Comparison of ENCODE assay signal across 8 cellular contexts in the genomic region with DNA sequence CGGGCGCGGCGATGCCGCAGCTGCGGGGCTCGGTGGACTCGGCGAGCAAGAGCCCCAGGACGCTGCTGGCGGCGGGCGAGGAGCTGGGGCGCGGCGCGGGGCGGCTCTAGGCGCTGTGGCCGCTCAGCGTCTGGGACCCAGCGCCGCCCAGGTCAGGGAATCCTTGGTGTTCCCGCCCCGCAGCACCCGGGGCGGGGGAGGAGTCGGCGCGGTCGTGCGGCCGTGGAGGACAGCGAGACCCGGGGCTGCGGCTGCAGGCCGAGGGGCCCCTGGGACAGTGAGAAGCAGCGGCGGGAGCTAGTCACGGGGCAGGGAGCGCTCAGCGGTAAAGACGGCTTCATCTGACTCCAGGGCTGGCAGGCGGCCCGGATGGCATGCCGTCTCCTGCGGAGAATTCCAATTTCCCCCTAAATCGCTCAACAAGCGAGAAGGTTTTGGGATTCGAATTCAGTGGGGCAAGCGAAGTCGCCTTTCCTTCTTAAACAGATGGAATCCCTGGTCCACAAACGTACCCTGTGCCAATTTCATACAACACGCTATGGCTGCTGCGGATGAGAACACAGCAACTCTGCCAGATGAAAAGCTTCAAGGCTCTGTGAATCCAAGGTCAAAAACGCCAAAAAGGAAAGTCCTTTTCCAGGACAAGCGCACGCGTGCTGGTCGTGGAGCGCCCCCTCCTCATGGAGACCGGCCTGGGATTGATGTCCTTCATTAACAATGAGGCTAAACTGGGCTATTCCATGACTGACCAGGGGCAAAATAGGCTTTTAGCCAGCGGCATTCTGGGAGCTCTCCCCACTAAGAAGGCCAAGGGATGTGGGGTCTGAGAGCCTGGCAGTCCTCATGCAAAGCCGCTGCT. TPM values are rescaled to one million over a fixed set of nuclear protein-coding genes. Genes with fewer than 3 reads are reported as not detected.
A peak's percentile ranks its signal among the peaks of the same experiment; 100 is the strongest.
DNase-seq lines count a peak whose midpoint lies in the region; ATAC-seq and TF ChIP-seq lines count a peak whose summit lies in the region.

No MANE protein-coding gene starts in this region.

- H3K27ac ChIP-seq in foreskin keratinocyte, result no peak overlapping the region
- H3K27ac ChIP-seq in naive thymus-derived CD4-positive, alpha-beta T cell (ENCODE audit: low read depth, low read length), result no peak overlapping the region

- H3K4me1 Mint-ChIP-seq in activated T-cell treated with anti-CD3 and anti-CD28 coated beads, Interleukin-2, amount 50 U/mL, for 72 hours (ENCODE audit: low read depth), result peaks cover 11% of the 10 kb centered on the region
- peaks cover 0 to 7% (median 4%) of the 10 kb centered on the region in 7 donors for H3K4me1 Mint-ChIP-seq in naive thymus-derived CD4-positive, alpha-beta T cell

- H3K27me3 ChIP-seq in foreskin keratinocyte, result peaks cover 19% of the 10 kb centered on the region
- peaks cover 0 to 13% of the 10 kb centered on the region in 2 donors for H3K27me3 ChIP-seq in naive thymus-derived CD4-positive, alpha-beta T cell (ENCODE audit: control insufficient read depth in 2 of 2, insufficient read depth in 2 of 2, low read length in 2 of 2)

- peak overlapping the region; percentile 88 to 91 for H3K4me3 Mint-ChIP-seq in activated T-cell treated with anti-CD3 and anti-CD28 coated beads, Interleukin-2, amount 50 U/mL, for 72 hours
- peak overlapping the region; percentile 63 to 91 (median 73) for H3K4me3 Mint-ChIP-seq in naive thymus-derived CD4-positive, alpha-beta T cell

- H3K36me3 Mint-ChIP-seq in activated T-cell treated with anti-CD3 and anti-CD28 coated beads, Interleukin-2, amount 50 U/mL, for 72 hours (ENCODE audit: insufficient read depth in 2 of 2), result peaks cover 2% of the 10 kb centered on the region in 2 donors
- H3K36me3 Mint-ChIP-seq in naive thymus-derived CD4-positive, alpha-beta T cell, result peaks cover 0 to 14% (median 2%) of the 10 kb centered on the region in 5 donors

- DNase-seq in DMS 273 treated with DMSO at 0.1 percent for 48 hours (lab: John Stamatoyannopoulos, UW) (peak; percentile 18), LNCaP clone FGC (ENCODE audit: low read depth) (no peak), foreskin keratinocyte (no peak)
- peak; percentile 19 to 22 for DNase-seq in activated T-cell treated with anti-CD3 and anti-CD28 coated beads, Interleukin-2, amount 50 U/mL, for 72 hours
- DNase-seq in naive thymus-derived CD4-positive, alpha-beta T cell, result peak in 5 of 9 donors; percentile 2 to 28 (median 11)

- no peaks in the 10 kb centered on the region for H3K4me1 ChIP-seq in foreskin keratinocyte
- peaks cover 0 to 3% of the 10 kb centered on the region in 2 donors for H3K4me1 ChIP-seq in naive thymus-derived CD4-positive, alpha-beta T cell (ENCODE audit: control insufficient read depth in 2 of 2, insufficient read depth in 2 of 2, low read length in 2 of 2)

- POLR2A ChIA-PET in naive thymus-derived CD4-positive, alpha-beta T cell (lab: Charles Lee), result interaction anchor here (1.0 kb wide), 1 partner anchor 17 kb away, joined by 4 read pairs; a partner anchor contains a TSS

- peak overlapping the region; percentile 44 for H3K4me3 ChIP-seq in LNCaP clone FGC (ENCODE audit: low read depth, low read length)
- H3K4me3 ChIP-seq in naive thymus-derived CD4-positive, alpha-beta T cell (ENCODE audit: low read length), result no peak overlapping the region

- ATAC-seq in activated T-cell treated with anti-CD3 and anti-CD28 coated beads, Interleukin-2, amount 50 U/mL, for 72 hours (replicated peaks in 1 of 2), result peak; percentile 60 to 65
- peak; percentile 69 for ATAC-seq in foreskin keratinocyte
- ATAC-seq in naive thymus-derived CD4-positive, alpha-beta T cell, result peak; percentile 38
- no peak for ATAC-seq in HG03520 (IDR thresholded peaks at IDR 0.05; ENCODE audit: unreplicated experiment)
- no peak for ATAC-seq in GM19455 (IDR thresholded peaks at IDR 0.05; ENCODE audit: unreplicated experiment)
- ATAC-seq in GM21390 (IDR thresholded peaks at IDR 0.05; ENCODE audit: unreplicated experiment), result no peak

- CTCF ChIA-PET in naive thymus-derived CD4-positive, alpha-beta T cell (lab: Charles Lee), result no interaction called here

- no peak overlapping the region for H3K27ac Mint-ChIP-seq in activated T-cell treated with anti-CD3 and anti-CD28 coated beads, Interleukin-2, amount 50 U/mL, for 72 hours
- no peak overlapping the region for H3K27ac Mint-ChIP-seq in naive thymus-derived CD4-positive, alpha-beta T cell

- TF ChIP-seq CTCF in LNCaP clone FGC (IDR thresholded peaks at IDR 0.05; ENCODE audit: control insufficient read depth, extremely low read depth, insufficient read depth) (no peak), foreskin keratinocyte (conservative IDR thresholded peaks at IDR 0.05) (no peak)

- H3K27me3 Mint-ChIP-seq in activated T-cell treated with anti-CD3 and anti-CD28 coated beads, Interleukin-2, amount 50 U/mL, for 72 hours (ENCODE audit: low read depth), result peaks cover 36% of the 10 kb centered on the region
- peaks cover 12 to 73% (median 52%) of the 10 kb centered on the region in 5 donors for H3K27me3 Mint-ChIP-seq in naive thymus-derived CD4-positive, alpha-beta T cell

- no peaks in the 10 kb centered on the region for H3K9me3 ChIP-seq in naive thymus-derived CD4-positive, alpha-beta T cell (ENCODE audit: control insufficient read depth in 2 of 3, low read length in 3 of 3)

- intact Hi-C loops in naive thymus-derived CD4-positive, alpha-beta T cell (cut with micrococcal nuclease), result no loop called here

- H3K9me3 Mint-ChIP-seq in activated T-cell treated with anti-CD3 and anti-CD28 coated beads, Interleukin-2, amount 50 U/mL, for 72 hours, result peaks cover 0 to 7% of the 10 kb centered on the region in 2 donors
- peaks cover 2 to 52% (median 18%) of the 10 kb centered on the region in 11 donors for H3K9me3 Mint-ChIP-seq in naive thymus-derived CD4-positive, alpha-beta T cell

- no peaks in the 10 kb centered on the region for H3K36me3 ChIP-seq in naive thymus-derived CD4-positive, alpha-beta T cell (ENCODE audit: control insufficient read depth in 2 of 3, insufficient read depth in 3 of 3, low read length in 3 of 3)

RNA-seq across cellular contexts. Expression of a gene that starts 4.2 kb away (rescaled TPM):
- total RNA-seq in activated T-cell treated with anti-CD3 and anti-CD28 coated beads, Interleukin-2, amount 50 U/mL, for 72 hours, result not detected
- 0.17 TPM in 1 of 2 replicates, not detected in the other for total RNA-seq in foreskin keratinocyte
- polyA plus RNA-seq in foreskin keratinocyte, result 0.03 and 0.06 TPM in 2 replicates
- total RNA-seq in naive thymus-derived CD4-positive, alpha-beta T cell, result not detected
- polyA plus RNA-seq in naive thymus-derived CD4-positive, alpha-beta T cell, result not detected

RNA-seq across cellular contexts. Expression of a gene that starts 17.3 kb away (rescaled TPM):
- 10 to 100 TPM in 1 of 2 donors, 1 to 10 TPM in 1; 7.3 to 12.2 TPM for total RNA-seq in activated T-cell treated with anti-CD3 and anti-CD28 coated beads, Interleukin-2, amount 50 U/mL, for 72 hours
- 10.3 and 11.6 TPM in 2 replicates for total RNA-seq in foreskin keratinocyte
- 1.8 and 2.2 TPM in 2 replicates for polyA plus RNA-seq in foreskin keratinocyte
- 10 to 100 TPM in 4 of 5 experiments, 1 to 10 TPM in 1; 9.4 to 22.5 (median 20.5) TPM for total RNA-seq in naive thymus-derived CD4-positive, alpha-beta T cell
- polyA plus RNA-seq in naive thymus-derived CD4-positive, alpha-beta T cell, result 10 to 100 TPM; 11.4 to 12.2 TPM

RNA-seq across cellular contexts. Expression of a gene that starts 31.5 kb away (rescaled TPM):
- 10 to 100 TPM; 13.5 to 18.2 TPM for total RNA-seq in activated T-cell treated with anti-CD3 and anti-CD28 coated beads, Interleukin-2, amount 50 U/mL, for 72 hours
- total RNA-seq in foreskin keratinocyte, result 9.3 and 9.5 TPM in 2 replicates
- polyA plus RNA-seq in foreskin keratinocyte, result 4.0 and 4.1 TPM in 2 replicates
- total RNA-seq in naive thymus-derived CD4-positive, alpha-beta T cell, result 10 to 100 TPM; 18.0 to 56.7 (median 33.7) TPM
- polyA plus RNA-seq in naive thymus-derived CD4-positive, alpha-beta T cell, result 10 to 100 TPM; 15.1 to 27.9 TPM

RNA-seq across cellular contexts. Expression of a gene that starts 44.5 kb away (rescaled TPM):
- 1 to 10 TPM; 4.3 to 5.3 TPM for total RNA-seq in activated T-cell treated with anti-CD3 and anti-CD28 coated beads, Interleukin-2, amount 50 U/mL, for 72 hours
- total RNA-seq in foreskin keratinocyte, result 1.9 and 3.4 TPM in 2 replicates
- 0.67 and 0.85 TPM in 2 replicates for polyA plus RNA-seq in foreskin keratinocyte
- 10 to 100 TPM in 1 of 5 experiments, 1 to 10 TPM in 4; 2.4 to 18.5 (median 6.9) TPM for total RNA-seq in naive thymus-derived CD4-positive, alpha-beta T cell
- 1 to 10 TPM in 1 of 2 donors, under 1 TPM in 1; 0.78 to 3.4 TPM for polyA plus RNA-seq in naive thymus-derived CD4-positive, alpha-beta T cell

RNA-seq across cellular contexts. Expression of a gene that starts 50.5 kb away (rescaled TPM):
- 10 to 100 TPM; 12.8 to 14.0 TPM for total RNA-seq in activated T-cell treated with anti-CD3 and anti-CD28 coated beads, Interleukin-2, amount 50 U/mL, for 72 hours
- total RNA-seq in foreskin keratinocyte, result 13.2 and 14.9 TPM in 2 replicates
- polyA plus RNA-seq in foreskin keratinocyte, result 4.0 and 4.5 TPM in 2 replicates
- total RNA-seq in naive thymus-derived CD4-positive, alpha-beta T cell, result 10 to 100 TPM; 14.6 to 33.9 (median 25.7) TPM
- 10 to 100 TPM in 1 of 2 donors, 1 to 10 TPM in 1; 8.0 to 16.7 TPM for polyA plus RNA-seq in naive thymus-derived CD4-positive, alpha-beta T cell

Comparison
In these comparisons a context has a peak if more than half of its experiments do, and no peak if none do; other contexts are left out.
1. DNase-seq: peak in DMS 273 treated with DMSO at 0.1 percent for 48 hours (single experiment), activated T-cell treated with anti-CD3 and anti-CD28 coated beads, Interleukin-2, amount 50 U/mL, for 72 hours (2 of 2) and naive thymus-derived CD4-positive, alpha-beta T cell (5 of 9); none in LNCaP clone FGC (single experiment) and foreskin keratinocyte (0 of 2).
2. ATAC-seq: peak in activated T-cell treated with anti-CD3 and anti-CD28 coated beads, Interleukin-2, amount 50 U/mL, for 72 hours (2 of 2), foreskin keratinocyte (single experiment) and naive thymus-derived CD4-positive, alpha-beta T cell (single experiment); none in HG03520 (single experiment), GM19455 (single experiment) and GM21390 (single experiment).